Comparison of ENCODE assay signal across 10 cellular contexts in the genomic region with DNA sequence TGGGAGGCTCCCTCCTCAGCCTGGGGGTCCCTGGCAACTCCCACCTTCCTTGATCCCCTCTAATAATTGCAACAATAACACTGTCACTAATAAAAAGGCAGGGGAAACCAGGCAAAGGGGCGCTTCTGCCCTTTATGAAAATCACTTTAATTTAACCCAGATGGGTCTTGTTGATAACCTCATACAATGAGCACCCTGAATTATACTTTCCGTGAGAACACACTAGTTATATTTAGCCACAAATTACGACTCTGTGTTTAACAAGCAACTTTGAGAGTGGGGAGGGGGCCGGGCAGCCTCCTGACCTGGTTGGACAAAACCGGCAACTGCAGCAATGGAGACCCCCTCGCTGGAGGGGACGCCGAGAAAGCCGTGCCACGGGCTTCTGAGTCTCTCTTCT. TPM values are rescaled to one million over a fixed set of nuclear protein-coding genes. Genes with fewer than 3 reads are reported as not detected.
DNase-seq lines count a peak whose midpoint lies in the region; ATAC-seq and TF ChIP-seq lines count a peak whose summit lies in the region.
"Had no signal": no experiment of that assay in that cellular context is flagged by ENCODE, and none has a peak within 500 bp of the region (broad histone marks: within the 10 kb centered on the region; RNA-seq: fewer than 3 reads in every experiment).

No MANE protein-coding gene starts in this region.

- no peak for TF ChIP-seq CTCF in mesothelial cell of epicardium (IDR thresholded peaks at IDR 0.05; ENCODE audit: unreplicated experiment)
- no peak for TF ChIP-seq CTCF in thoracic aorta (IDR thresholded peaks at IDR 0.05)

- DNase-seq in NT2/D1 (ENCODE audit: low read depth, low spot score) (no peak), mesothelial cell of epicardium (ENCODE audit: low spot score in 2 of 2, unreplicated experiment in 2 of 2) (no peak), thoracic aorta (ENCODE audit: low spot score) (no peak), T1000 (lab: John Stamatoyannopoulos, UW) (no peak)
- DNase-seq in stimulated activated CD4-positive, alpha-beta T cell treated with anti-CD3 and anti-CD28 coated beads, Interleukin-4, amount 100 ng/mL, for 24 hours, result no peak
- DNase-seq: activated CD8-positive, alpha-beta memory T cell treated with anti-CD3 and anti-CD28 coated beads, Interleukin-2, amount 50 U/mL, for 4 hours; Caco-2; stimulated activated CD8-positive, alpha-beta memory T cell treated with anti-CD3 and anti-CD28 coated beads, Interleukin-4, amount 100 ng/mL, for 48 hours had no signal

- H3K36me3 ChIP-seq in NT2/D1 (ENCODE audit: insufficient read depth, insufficient read length, low read length) (peaks cover 8% of the 10 kb centered on the region), duodenal mucosa (ENCODE audit: control insufficient read depth in 1 of 2, insufficient read depth in 2 of 2, low read length in 2 of 2) (peaks cover 0 to 3% of the 10 kb centered on the region in 2 donors), thoracic aorta (no peaks in the 10 kb centered on the region)

- H3K4me3 Mint-ChIP-seq in mesothelial cell of epicardium, result peak overlapping the region; percentile 37

- H3K9me3 ChIP-seq in NT2/D1 (ENCODE audit: insufficient read depth, low read length) (no peaks in the 10 kb centered on the region), duodenal mucosa (ENCODE audit: control insufficient read depth in 1 of 2, low read length in 2 of 2) (no peaks in the 10 kb centered on the region), thoracic aorta (no peaks in the 10 kb centered on the region)
- H3K9me3 ChIP-seq: Caco-2 had no signal

- H3K4me1 ChIP-seq in NT2/D1 (ENCODE audit: insufficient read depth, insufficient read length), result peaks cover 26% of the 10 kb centered on the region
- peaks cover 50 to 55% of the 10 kb centered on the region in 2 donors for H3K4me1 ChIP-seq in duodenal mucosa (ENCODE audit: control insufficient read depth in 1 of 2, insufficient read depth in 2 of 2, low read length in 2 of 2)
- H3K4me1 ChIP-seq in thoracic aorta (ENCODE audit: control insufficient read depth in 1 of 2, low read depth in 2 of 2), result peaks cover 20 to 60% of the 10 kb centered on the region in 2 donors

- ATAC-seq in thoracic aorta (ENCODE audit: insufficient number of reproducible peaks, low FRiP score, low read depth) (no peak), HG03571 (IDR thresholded peaks at IDR 0.05; ENCODE audit: unreplicated experiment) (no peak)

- no peaks in the 10 kb centered on the region for H3K9me3 Mint-ChIP-seq in mesothelial cell of epicardium

- no peaks in the 10 kb centered on the region for H3K36me3 Mint-ChIP-seq in mesothelial cell of epicardium

- H3K27ac ChIP-seq in duodenal mucosa (ENCODE audit: low read depth, low read length) (peak overlapping the region; percentile 1), thoracic aorta (peak overlapping the region; percentile 20 to 93)

- H3K4me3 ChIP-seq in NT2/D1 (ENCODE audit: insufficient read length, low read depth) (no peak overlapping the region), duodenal mucosa (ENCODE audit: low read depth in 1 of 2, low read length in 2 of 2) (no peak overlapping the region), thoracic aorta (no peak overlapping the region)

- H3K27me3 Mint-ChIP-seq in mesothelial cell of epicardium (ENCODE audit: low read depth), result no peaks in the 10 kb centered on the region

- peak overlapping the region; percentile 92 for H3K27ac Mint-ChIP-seq in mesothelial cell of epicardium

- peaks cover 74% of the 10 kb centered on the region for H3K27me3 ChIP-seq in NT2/D1 (ENCODE audit: insufficient read depth, insufficient read length)
- H3K27me3 ChIP-seq in duodenal mucosa (ENCODE audit: control insufficient read depth in 1 of 2, insufficient read depth in 2 of 2, low read length in 2 of 2), result no peaks in the 10 kb centered on the region
- no peaks in the 10 kb centered on the region for H3K27me3 ChIP-seq in thoracic aorta (replicated peaks; ENCODE audit: insufficient read depth)

- H3K9ac ChIP-seq in NT2/D1 (ENCODE audit: insufficient read length, low read depth), result peak overlapping the region; percentile 4
- no peak overlapping the region for H3K9ac ChIP-seq in duodenal mucosa (ENCODE audit: low read depth in 1 of 2, low read length in 2 of 2)

- peaks cover 73% of the 10 kb centered on the region for H3K4me1 Mint-ChIP-seq in mesothelial cell of epicardium

RNA-seq across cellular contexts. Expression of gene BAHCC1, which starts 5.7 kb away (rescaled TPM):
- total RNA-seq in mesothelial cell of epicardium (34.9 to 36.4 TPM (median 35.1 TPM) in 3 replicates), thoracic aorta (10 to 100 TPM; 41.2 to 69.6 TPM)
